In the genomic region with DNA sequence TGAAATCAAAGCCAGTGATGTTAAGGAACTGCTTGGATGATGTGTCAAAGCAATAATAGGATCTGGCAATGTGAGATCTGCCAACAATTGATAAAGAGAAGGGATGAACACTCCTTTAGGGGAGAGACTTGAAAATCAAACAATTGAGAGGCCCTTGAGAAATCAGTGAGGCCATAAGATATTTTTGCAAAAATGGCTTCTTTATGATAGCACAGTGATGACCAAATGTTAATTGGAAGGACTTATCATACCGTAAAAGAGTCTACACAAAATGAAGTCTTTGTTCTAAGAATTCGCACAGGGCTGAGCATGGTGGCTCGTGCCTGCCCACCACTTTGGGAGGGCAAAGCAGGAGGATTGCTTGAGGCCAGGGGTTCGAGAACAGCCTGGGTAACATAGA, we compare ENCODE assay signal across 30 cellular contexts. TPM values are rescaled to one million over a fixed set of nuclear protein-coding genes. Genes with fewer than 3 reads are reported as not detected.
"Had no signal": no experiment of that assay in that cellular context is flagged by ENCODE, and none has a peak within 500 bp of the region (broad histone marks: within the 10 kb centered on the region; RNA-seq: fewer than 3 reads in every experiment).

No MANE protein-coding gene starts in this region.

- DNase-seq: naive thymus-derived CD4-positive, alpha-beta T cell; natural killer cell; occipital lobe; ovary; posterior cingulate gyrus; psoas muscle; right cardiac atrium; spleen; stimulated activated CD4-positive, alpha-beta T cell treated with anti-CD3 and anti-CD28 coated beads, Interleukin-15, amount 100 ng/mL, for 24 hours; stimulated activated CD4-positive, alpha-beta T cell treated with anti-CD3 and anti-CD28 coated beads, Interleukin-2, amount 100 ng/mL, for 24 hours; stimulated activated CD4-positive, alpha-beta T cell treated with anti-CD3 and anti-CD28 coated beads, Interleukin-2, amount 100 ng/mL, for 48 hours; stimulated activated CD4-positive, alpha-beta T cell treated with anti-CD3 and anti-CD28 coated beads, Interleukin-4, amount 100 ng/mL, for 24 hours; stimulated activated naive B cell treated with anti-CD40 and anti-IgM and Interleukin-4, amounts not matched to agents 10 μg/mL and 1 μg/mL and 100 μg/mL, for 72 hours; stimulated activated naive CD4-positive, alpha-beta T cell treated with Interleukin-2 at 50 U/mL for 16 hours; stomach; thyroid gland; trophoblast cell; upper lobe of right lung; uterus had no signal

- H3K4me1 ChIP-seq: parathyroid adenoma, psoas muscle, uterus had no signal

- H3K4me3 ChIP-seq: neural progenitor cell, ovary, psoas muscle, skin epidermis, smooth muscle cell, spleen, stomach, thoracic aorta, thyroid gland, tibial nerve, upper lobe of right lung, uterus had no signal

- H3K27me3 ChIP-seq: ovary, spleen, stomach, thyroid gland, tibial nerve, upper lobe of right lung, uterus had no signal

- H3K27ac ChIP-seq: neural progenitor cell, ovary, parathyroid adenoma, psoas muscle, skin epidermis, spleen, stomach, thoracic aorta, thyroid gland, tibial nerve, upper lobe of right lung, uterus had no signal

- H3K36me3 ChIP-seq: neural progenitor cell, ovary, spleen, stomach, thoracic aorta, thyroid gland, tibial nerve, upper lobe of right lung, uterus had no signal

- H3K9me3 ChIP-seq: ovary, psoas muscle, spleen, stomach, thoracic aorta, thyroid gland, tibial nerve, upper lobe of right lung, uterus had no signal

- ATAC-seq: naive thymus-derived CD4-positive, alpha-beta T cell; natural killer cell; psoas muscle; right cardiac atrium; sciatic nerve; stimulated activated effector memory CD8-positive, alpha-beta T cell treated with anti-CD3 and anti-CD28 coated beads, Interleukin-12 subunit alpha, Interleukin-12 subunit beta, amount 100 ng/mL, for 72 hours; stimulated activated naive B cell treated with anti-CD40 and anti-IgM and Interleukin-4, amounts not matched to agents 10 μg/mL and 1 μg/mL and 100 μg/mL, for 72 hours; upper lobe of right lung had no signal

RNA-seq across cellular contexts. Expression of a gene that starts 33.4 kb away (rescaled TPM):
- total RNA-seq: osteoblast, progenitor cell of endocrine pancreas, renal cortical epithelial cell, smooth muscle cell had no signal
